Comparison of ENCODE assay signal across 1 cellular context in genomic region chr10:73863039-73863817, GRCh38.
TF ChIP-seq lines count a peak whose summit lies in the region.

No MANE protein-coding gene starts in this region.

TF ChIP-seq in WTC11, 78 proteins besides CTCF, POLR2A, EP300 and RAD21 (continued from another document):
- TF ChIP-seq JAZF1 (CRISPR knock-in tag; IDR thresholded peaks at IDR 0.05) (no peak), SMAD4 (CRISPR knock-in tag; IDR thresholded peaks at IDR 0.05) (no peak), ZNF416 (CRISPR knock-in tag; IDR thresholded peaks at IDR 0.05) (no peak), ZNF219 (CRISPR knock-in tag; IDR thresholded peaks at IDR 0.05; ENCODE audit: borderline replicate concordance) (no peak), ELF4 (CRISPR knock-in tag; IDR thresholded peaks at IDR 0.05; ENCODE audit: low read depth) (no peak), E2F5 (CRISPR knock-in tag; IDR thresholded peaks at IDR 0.05) (no peak)
- TF ChIP-seq, protein P1, sequence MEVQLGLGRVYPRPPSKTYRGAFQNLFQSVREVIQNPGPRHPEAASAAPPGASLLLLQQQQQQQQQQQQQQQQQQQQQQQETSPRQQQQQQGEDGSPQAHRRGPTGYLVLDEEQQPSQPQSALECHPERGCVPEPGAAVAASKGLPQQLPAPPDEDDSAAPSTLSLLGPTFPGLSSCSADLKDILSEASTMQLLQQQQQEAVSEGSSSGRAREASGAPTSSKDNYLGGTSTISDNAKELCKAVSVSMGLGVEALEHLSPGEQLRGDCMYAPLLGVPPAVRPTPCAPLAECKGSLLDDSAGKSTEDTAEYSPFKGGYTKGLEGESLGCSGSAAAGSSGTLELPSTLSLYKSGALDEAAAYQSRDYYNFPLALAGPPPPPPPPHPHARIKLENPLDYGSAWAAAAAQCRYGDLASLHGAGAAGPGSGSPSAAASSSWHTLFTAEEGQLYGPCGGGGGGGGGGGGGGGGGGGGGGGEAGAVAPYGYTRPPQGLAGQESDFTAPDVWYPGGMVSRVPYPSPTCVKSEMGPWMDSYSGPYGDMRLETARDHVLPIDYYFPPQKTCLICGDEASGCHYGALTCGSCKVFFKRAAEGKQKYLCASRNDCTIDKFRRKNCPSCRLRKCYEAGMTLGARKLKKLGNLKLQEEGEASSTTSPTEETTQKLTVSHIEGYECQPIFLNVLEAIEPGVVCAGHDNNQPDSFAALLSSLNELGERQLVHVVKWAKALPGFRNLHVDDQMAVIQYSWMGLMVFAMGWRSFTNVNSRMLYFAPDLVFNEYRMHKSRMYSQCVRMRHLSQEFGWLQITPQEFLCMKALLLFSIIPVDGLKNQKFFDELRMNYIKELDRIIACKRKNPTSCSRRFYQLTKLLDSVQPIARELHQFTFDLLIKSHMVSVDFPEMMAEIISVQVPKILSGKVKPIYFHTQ (CRISPR knock-in tag; IDR thresholded peaks at IDR 0.05) = no peak
TF ChIP-seq in WTC11: peak in this region for 0.
